In genomic region chr7:151249732-151250072, GRCh38 we compare ENCODE assay signal across 8 cellular contexts. TPM values are rescaled to one million over a fixed set of nuclear protein-coding genes. Genes with fewer than 3 reads are reported as not detected.
DNase-seq lines count a peak whose midpoint lies in the region; ATAC-seq, FAIRE-seq and TF ChIP-seq lines count a peak whose summit lies in the region.

No MANE protein-coding gene starts in this region.

- H3K27me3 Mint-ChIP-seq in activated T-helper 1 cell treated with anti-CD3 and anti-CD28 coated beads, Interleukin-12 subunit alpha, Interleukin-12 subunit beta, Interleukin-2, Interleukin-4 antibody, amounts not matched to agents 30 ng/mL and 10 ng/mL and 1 ng/mL, durations not matched to agents 14 hours and 24 hours and 36 hours (ENCODE audit: insufficient read depth): peaks cover 72% of the 10 kb centered on the region
- peaks cover 67% of the 10 kb centered on the region for H3K27me3 Mint-ChIP-seq in activated CD4-positive, alpha-beta memory T cell treated with anti-CD3 and anti-CD28 coated beads for 36 hours

- no peak for ATAC-seq in stimulated activated effector memory CD8-positive, alpha-beta T cell treated with anti-CD3 and anti-CD28 coated beads, Interleukin-12 subunit alpha, Interleukin-12 subunit beta, amount 100 ng/mL, for 72 hours
- ATAC-seq in HG03378 (IDR thresholded peaks at IDR 0.05; ENCODE audit: unreplicated experiment) (no peak), HG02610 (IDR thresholded peaks at IDR 0.05; ENCODE audit: unreplicated experiment) (no peak), HG03139 (IDR thresholded peaks at IDR 0.05; ENCODE audit: unreplicated experiment) (no peak)

- peak overlapping the region; percentile 27 for H3K4me3 Mint-ChIP-seq in activated T-helper 1 cell treated with anti-CD3 and anti-CD28 coated beads, Interleukin-12 subunit alpha, Interleukin-12 subunit beta, Interleukin-2, Interleukin-4 antibody, amounts not matched to agents 30 ng/mL and 10 ng/mL and 1 ng/mL, durations not matched to agents 14 hours and 24 hours and 36 hours
- peak overlapping the region; percentile 83 for H3K4me3 Mint-ChIP-seq in stimulated activated effector memory CD8-positive, alpha-beta T cell treated with anti-CD3 and anti-CD28 coated beads, Interleukin-12 subunit alpha, Interleukin-12 subunit beta, amount 100 ng/mL, for 72 hours
- H3K4me3 Mint-ChIP-seq in activated CD4-positive, alpha-beta memory T cell treated with anti-CD3 and anti-CD28 coated beads for 36 hours: no peak overlapping the region

- CTCF ChIA-PET in activated CD4-positive, alpha-beta memory T cell treated with anti-CD3 and anti-CD28 coated beads for 36 hours (lab: Charles Lee): interaction anchor here (0.9 kb wide), 1 partner anchor 199 kb away, joined by 3 read pairs; no protein-coding TSS in a partner anchor

- DNase-seq in H54 (ENCODE audit: insufficient read length, low spot score): peak; percentile 95
- no peak for DNase-seq in activated T-helper 1 cell treated with anti-CD3 and anti-CD28 coated beads, Interleukin-12 subunit alpha, Interleukin-12 subunit beta, Interleukin-2, Interleukin-4 antibody, amounts not matched to agents 30 ng/mL and 10 ng/mL and 1 ng/mL, durations not matched to agents 14 hours and 24 hours and 36 hours (ENCODE audit: low spot score)
- peak; percentile 75 for DNase-seq in iPS-NIHi7 (ENCODE audit: extremely low spot score)
- DNase-seq in stimulated activated effector memory CD8-positive, alpha-beta T cell treated with anti-CD3 and anti-CD28 coated beads, Interleukin-12 subunit alpha, Interleukin-12 subunit beta, amount 100 ng/mL, for 72 hours (ENCODE audit: low spot score in 2 of 2): no peak
- DNase-seq in activated CD4-positive, alpha-beta memory T cell treated with anti-CD3 and anti-CD28 coated beads for 36 hours: no peak

- POLR2A ChIA-PET in activated CD4-positive, alpha-beta memory T cell treated with anti-CD3 and anti-CD28 coated beads for 36 hours (lab: Charles Lee): interaction anchor here (1.7 kb wide), 1 partner anchor 22 kb away, joined by 4 read pairs; the partner anchor contains the start of gene ABCF2

- no peak overlapping the region for H3K27ac Mint-ChIP-seq in activated T-helper 1 cell treated with anti-CD3 and anti-CD28 coated beads, Interleukin-12 subunit alpha, Interleukin-12 subunit beta, Interleukin-2, Interleukin-4 antibody, amounts not matched to agents 30 ng/mL and 10 ng/mL and 1 ng/mL, durations not matched to agents 14 hours and 24 hours and 36 hours
- H3K27ac Mint-ChIP-seq in stimulated activated effector memory CD8-positive, alpha-beta T cell treated with anti-CD3 and anti-CD28 coated beads, Interleukin-12 subunit alpha, Interleukin-12 subunit beta, amount 100 ng/mL, for 72 hours: peak overlapping the region; percentile 41
- H3K27ac Mint-ChIP-seq in activated CD4-positive, alpha-beta memory T cell treated with anti-CD3 and anti-CD28 coated beads for 36 hours: no peak overlapping the region

- peaks cover 16% of the 10 kb centered on the region for H3K4me1 Mint-ChIP-seq in activated T-helper 1 cell treated with anti-CD3 and anti-CD28 coated beads, Interleukin-12 subunit alpha, Interleukin-12 subunit beta, Interleukin-2, Interleukin-4 antibody, amounts not matched to agents 30 ng/mL and 10 ng/mL and 1 ng/mL, durations not matched to agents 14 hours and 24 hours and 36 hours (ENCODE audit: low read depth)
- H3K4me1 Mint-ChIP-seq in stimulated activated effector memory CD8-positive, alpha-beta T cell treated with anti-CD3 and anti-CD28 coated beads, Interleukin-12 subunit alpha, Interleukin-12 subunit beta, amount 100 ng/mL, for 72 hours: peaks cover 59% of the 10 kb centered on the region
- peaks cover 24% of the 10 kb centered on the region for H3K4me1 Mint-ChIP-seq in activated CD4-positive, alpha-beta memory T cell treated with anti-CD3 and anti-CD28 coated beads for 36 hours (ENCODE audit: low read depth)

- H3K36me3 Mint-ChIP-seq in activated T-helper 1 cell treated with anti-CD3 and anti-CD28 coated beads, Interleukin-12 subunit alpha, Interleukin-12 subunit beta, Interleukin-2, Interleukin-4 antibody, amounts not matched to agents 30 ng/mL and 10 ng/mL and 1 ng/mL, durations not matched to agents 14 hours and 24 hours and 36 hours (ENCODE audit: low read depth): peaks cover 2% of the 10 kb centered on the region
- H3K36me3 Mint-ChIP-seq in stimulated activated effector memory CD8-positive, alpha-beta T cell treated with anti-CD3 and anti-CD28 coated beads, Interleukin-12 subunit alpha, Interleukin-12 subunit beta, amount 100 ng/mL, for 72 hours: peaks cover 7% of the 10 kb centered on the region
- H3K36me3 Mint-ChIP-seq in activated CD4-positive, alpha-beta memory T cell treated with anti-CD3 and anti-CD28 coated beads for 36 hours: no peaks in the 10 kb centered on the region

- TF ChIP-seq POLR2A in H54 (IDR thresholded peaks at IDR 0.05; ENCODE audit: low read depth, low read length): no peak

- H3K9me3 Mint-ChIP-seq in activated T-helper 1 cell treated with anti-CD3 and anti-CD28 coated beads, Interleukin-12 subunit alpha, Interleukin-12 subunit beta, Interleukin-2, Interleukin-4 antibody, amounts not matched to agents 30 ng/mL and 10 ng/mL and 1 ng/mL, durations not matched to agents 14 hours and 24 hours and 36 hours: no peaks in the 10 kb centered on the region
- H3K9me3 Mint-ChIP-seq in stimulated activated effector memory CD8-positive, alpha-beta T cell treated with anti-CD3 and anti-CD28 coated beads, Interleukin-12 subunit alpha, Interleukin-12 subunit beta, amount 100 ng/mL, for 72 hours: no peaks in the 10 kb centered on the region
- H3K9me3 Mint-ChIP-seq in activated CD4-positive, alpha-beta memory T cell treated with anti-CD3 and anti-CD28 coated beads for 36 hours: no peaks in the 10 kb centered on the region

- intact Hi-C loops in activated T-helper 1 cell treated with anti-CD3 and anti-CD28 coated beads, Interleukin-12 subunit alpha, Interleukin-12 subunit beta, Interleukin-2, Interleukin-4 antibody, amounts not matched to agents 30 ng/mL and 10 ng/mL and 1 ng/mL, durations not matched to agents 14 hours and 24 hours and 36 hours (cut with micrococcal nuclease): loop anchor here (5.0 kb wide), 1 partner anchor 268 kb away; the partner anchor contains the start of gene RHEB
- intact Hi-C loops in activated CD4-positive, alpha-beta memory T cell treated with anti-CD3 and anti-CD28 coated beads for 36 hours (cut with micrococcal nuclease): no loop called here

- no peak for FAIRE-seq in H54 (lab: Jason Lieb, UNC)

RNA-seq across cellular contexts. Expression of gene SMARCD3, which starts 1.2 kb away (rescaled TPM):
- total RNA-seq in activated T-helper 1 cell treated with anti-CD3 and anti-CD28 coated beads, Interleukin-12 subunit alpha, Interleukin-12 subunit beta, Interleukin-2, Interleukin-4 antibody, amounts not matched to agents 30 ng/mL and 10 ng/mL and 1 ng/mL, durations not matched to agents 14 hours and 24 hours and 36 hours: 2.4 and 3.1 TPM in 2 replicates
- total RNA-seq in activated CD4-positive, alpha-beta memory T cell treated with anti-CD3 and anti-CD28 coated beads for 36 hours: 1 to 10 TPM; 4.4 to 5.5 TPM

RNA-seq across cellular contexts. Expression of gene CHPF2, which starts 17.4 kb away (rescaled TPM):
- total RNA-seq in activated T-helper 1 cell treated with anti-CD3 and anti-CD28 coated beads, Interleukin-12 subunit alpha, Interleukin-12 subunit beta, Interleukin-2, Interleukin-4 antibody, amounts not matched to agents 30 ng/mL and 10 ng/mL and 1 ng/mL, durations not matched to agents 14 hours and 24 hours and 36 hours: 45.6 and 48.5 TPM in 2 replicates
- 10 to 100 TPM; 33.6 to 34.2 TPM for total RNA-seq in activated CD4-positive, alpha-beta memory T cell treated with anti-CD3 and anti-CD28 coated beads for 36 hours

RNA-seq across cellular contexts. Expression of gene ABCF2, which starts 22.7 kb away (rescaled TPM):
- total RNA-seq in activated T-helper 1 cell treated with anti-CD3 and anti-CD28 coated beads, Interleukin-12 subunit alpha, Interleukin-12 subunit beta, Interleukin-2, Interleukin-4 antibody, amounts not matched to agents 30 ng/mL and 10 ng/mL and 1 ng/mL, durations not matched to agents 14 hours and 24 hours and 36 hours: 81.7 and 85.4 TPM in 2 replicates
- 10 to 100 TPM; 41.1 to 41.2 TPM for total RNA-seq in activated CD4-positive, alpha-beta memory T cell treated with anti-CD3 and anti-CD28 coated beads for 36 hours

RNA-seq across cellular contexts. Expression of gene H2BK1, which starts 39.4 kb away (rescaled TPM):
- not detected in 2 replicates for total RNA-seq in activated T-helper 1 cell treated with anti-CD3 and anti-CD28 coated beads, Interleukin-12 subunit alpha, Interleukin-12 subunit beta, Interleukin-2, Interleukin-4 antibody, amounts not matched to agents 30 ng/mL and 10 ng/mL and 1 ng/mL, durations not matched to agents 14 hours and 24 hours and 36 hours
- not detected for total RNA-seq in activated CD4-positive, alpha-beta memory T cell treated with anti-CD3 and anti-CD28 coated beads for 36 hours

Comparison
In these comparisons a context has a peak if more than half of its experiments do, and no peak if none do; other contexts are left out.
1. DNase-seq: peak in H54 (single experiment) and iPS-NIHi7 (single experiment); none in activated T-helper 1 cell treated with anti-CD3 and anti-CD28 coated beads, Interleukin-12 subunit alpha, Interleukin-12 subunit beta, Interleukin-2, Interleukin-4 antibody, amounts not matched to agents 30 ng/mL and 10 ng/mL and 1 ng/mL, durations not matched to agents 14 hours and 24 hours and 36 hours (single experiment), stimulated activated effector memory CD8-positive, alpha-beta T cell treated with anti-CD3 and anti-CD28 coated beads, Interleukin-12 subunit alpha, Interleukin-12 subunit beta, amount 100 ng/mL, for 72 hours (0 of 2) and activated CD4-positive, alpha-beta memory T cell treated with anti-CD3 and anti-CD28 coated beads for 36 hours (single experiment).